Comparison of ENCODE assay signal across 13 cellular contexts in the genomic region with DNA sequence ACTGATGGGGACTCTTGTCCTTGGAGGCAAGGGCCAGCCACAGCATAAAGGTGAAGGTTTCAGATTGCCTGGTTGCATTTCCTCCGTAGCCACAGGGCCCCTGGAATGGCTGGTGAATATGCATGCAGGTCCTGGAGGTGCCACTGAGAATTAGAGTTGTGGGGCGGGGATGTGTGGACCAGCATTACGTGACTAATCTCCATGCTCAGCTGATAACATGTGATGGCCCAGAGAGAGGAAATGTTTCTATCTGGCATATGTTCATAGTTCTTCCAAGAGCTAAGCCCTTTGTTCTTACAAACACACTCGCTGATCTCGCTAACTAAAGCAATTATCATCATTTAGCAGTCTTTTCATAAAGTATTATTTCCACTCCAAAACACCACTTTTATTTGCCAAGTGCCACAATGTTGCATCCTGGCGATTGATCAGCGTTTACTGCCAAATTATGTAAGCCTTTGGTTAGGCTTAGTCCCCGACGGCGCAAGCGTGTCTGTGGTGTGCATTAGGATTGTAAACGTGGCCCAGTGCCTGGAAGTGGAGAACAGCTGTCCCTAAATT. TPM values are rescaled to one million over a fixed set of nuclear protein-coding genes. Genes with fewer than 3 reads are reported as not detected.
DNase-seq lines count a peak whose midpoint lies in the region; TF ChIP-seq lines count a peak whose summit lies in the region.
"Had no signal": no experiment of that assay in that cellular context is flagged by ENCODE, and none has a peak within 500 bp of the region (broad histone marks: within the 10 kb centered on the region; RNA-seq: fewer than 3 reads in every experiment).

No MANE protein-coding gene starts in this region.

- DNase-seq in COR-L47 (lab: John Stamatoyannopoulos, UW) (peak; percentile 92), NCI-H2081 (lab: John Stamatoyannopoulos, UW) (peak; percentile 36 to 81), endodermal cell (peak; percentile 86), NCI-H526 (lab: John Stamatoyannopoulos, UW) (no peak), neural progenitor cell (ENCODE audit: low spot score) (no peak), GM13976 (ENCODE audit: low spot score) (no peak)
- DNase-seq in activated T-cell treated with anti-CD3 and anti-CD28 coated beads, Interleukin-2, amount 50 U/mL, for 24 hours, result no peak
- DNase-seq: activated CD8-positive, alpha-beta memory T cell treated with anti-CD3 and anti-CD28 coated beads, Interleukin-2, amount 50 U/mL, for 48 hours; central memory CD4-positive, alpha-beta T cell had no signal

- H3K27ac Mint-ChIP-seq in endodermal cell (peak overlapping the region; percentile 44), neural progenitor cell (no peak overlapping the region)
- H3K27ac Mint-ChIP-seq in activated T-cell treated with anti-CD3 and anti-CD28 coated beads, Interleukin-2, amount 50 U/mL, for 24 hours, result no peak overlapping the region
- H3K27ac Mint-ChIP-seq: nephron had no signal

- no peaks in the 10 kb centered on the region for H3K79me2 ChIP-seq in neural progenitor cell (ENCODE audit: low read depth)

- no peak for TF ChIP-seq CTCF in endodermal cell (conservative IDR thresholded peaks at IDR 0.05)
- no peak for TF ChIP-seq CTCF in neural progenitor cell (IDR thresholded peaks at IDR 0.05)
- TF ChIP-seq CTCF in GM13976 (IDR thresholded peaks at IDR 0.05; ENCODE audit: borderline replicate concordance, control extremely low read depth, extremely low read depth, insufficient read depth, missing control alignments), result no peak

- H3K9ac ChIP-seq in endodermal cell (ENCODE audit: extremely low read depth, low read length, poor library complexity, severe bottlenecking), result no peak overlapping the region
- no peak overlapping the region for H3K9ac ChIP-seq in neural progenitor cell

- H3K4me1 ChIP-seq in endodermal cell (ENCODE audit: control insufficient read depth, insufficient read depth, low read length) (peaks cover 14% of the 10 kb centered on the region), neural progenitor cell (peaks cover 11% of the 10 kb centered on the region)

- no peak overlapping the region for H2AFZ ChIP-seq in neural progenitor cell (replicated peaks)

- H3K4me1 Mint-ChIP-seq in endodermal cell (peaks cover 58% of the 10 kb centered on the region), neural progenitor cell (peaks cover 21% of the 10 kb centered on the region)
- H3K4me1 Mint-ChIP-seq in activated T-cell treated with anti-CD3 and anti-CD28 coated beads, Interleukin-2, amount 50 U/mL, for 24 hours (ENCODE audit: low read depth), result no peaks in the 10 kb centered on the region

- no peak overlapping the region for H3K4me3 Mint-ChIP-seq in endodermal cell
- H3K4me3 Mint-ChIP-seq in activated T-cell treated with anti-CD3 and anti-CD28 coated beads, Interleukin-2, amount 50 U/mL, for 24 hours, result no peak overlapping the region
- no peak overlapping the region for H3K4me3 Mint-ChIP-seq in neural progenitor cell
- H3K4me3 Mint-ChIP-seq: nephron had no signal

- no peaks in the 10 kb centered on the region for H4K20me1 ChIP-seq in neural progenitor cell (ENCODE audit: low read depth)

- in situ Hi-C loops in GM13976 (cut with MboI; ENCODE audit: low sequenced_read_pairs, unreplicated experiment), result no loop called here

- H3F3A ChIP-seq in neural progenitor cell (ENCODE audit: low read depth), result no peaks in the 10 kb centered on the region

- no peaks in the 10 kb centered on the region for H3K36me3 ChIP-seq in endodermal cell (ENCODE audit: control insufficient read depth, insufficient read depth, low read length)
- H3K36me3 ChIP-seq in neural progenitor cell, result no peaks in the 10 kb centered on the region
- H3K36me3 ChIP-seq: thoracic aorta had no signal

- H3K9me3 Mint-ChIP-seq in endodermal cell, result no peaks in the 10 kb centered on the region
- H3K9me3 Mint-ChIP-seq in activated T-cell treated with anti-CD3 and anti-CD28 coated beads, Interleukin-2, amount 50 U/mL, for 24 hours, result no peaks in the 10 kb centered on the region
- H3K9me3 Mint-ChIP-seq in neural progenitor cell, result no peaks in the 10 kb centered on the region
- H3K9me3 Mint-ChIP-seq: nephron had no signal

- no peak overlapping the region for H3K4me2 ChIP-seq in neural progenitor cell

- no peaks in the 10 kb centered on the region for H3K9me3 ChIP-seq in endodermal cell (ENCODE audit: control insufficient read depth, low read length)
- H3K9me3 ChIP-seq in neural progenitor cell (ENCODE audit: low read depth), result no peaks in the 10 kb centered on the region
- H3K9me3 ChIP-seq: thoracic aorta had no signal

- H3K27me3 ChIP-seq in endodermal cell (ENCODE audit: control insufficient read depth, insufficient read depth, low read length, poor library complexity, severe bottlenecking), result no peaks in the 10 kb centered on the region
- no peaks in the 10 kb centered on the region for H3K27me3 ChIP-seq in layer of hippocampus (ENCODE audit: control insufficient read depth, insufficient read depth, low read length)
- H3K27me3 ChIP-seq in neural progenitor cell, result no peaks in the 10 kb centered on the region

- H3K27me3 Mint-ChIP-seq in endodermal cell (ENCODE audit: insufficient read depth), result no peaks in the 10 kb centered on the region
- H3K27me3 Mint-ChIP-seq in activated T-cell treated with anti-CD3 and anti-CD28 coated beads, Interleukin-2, amount 50 U/mL, for 24 hours, result peaks cover 32% of the 10 kb centered on the region
- no peaks in the 10 kb centered on the region for H3K27me3 Mint-ChIP-seq in neural progenitor cell (ENCODE audit: insufficient read depth, low read depth)

- H3K36me3 Mint-ChIP-seq in endodermal cell (ENCODE audit: low read depth), result peaks cover 2% of the 10 kb centered on the region
- no peaks in the 10 kb centered on the region for H3K36me3 Mint-ChIP-seq in activated T-cell treated with anti-CD3 and anti-CD28 coated beads, Interleukin-2, amount 50 U/mL, for 24 hours (ENCODE audit: low read depth)
- no peaks in the 10 kb centered on the region for H3K36me3 Mint-ChIP-seq in neural progenitor cell

- H3K27ac ChIP-seq in endodermal cell (ENCODE audit: low read depth, low read length) (no peak overlapping the region), layer of hippocampus (ENCODE audit: low read depth, low read length) (peak overlapping the region; percentile 14), neural progenitor cell (no peak overlapping the region)
- H3K27ac ChIP-seq: C4-2B, thoracic aorta had no signal

- no peak overlapping the region for H3K4me3 ChIP-seq in endodermal cell (ENCODE audit: low read length)
- H3K4me3 ChIP-seq in neural progenitor cell, result no peak overlapping the region
- H3K4me3 ChIP-seq: thoracic aorta had no signal

- 90% methylated on average over 10 to 12 of the region's 12 CpGs for WGBS in endodermal cell (ENCODE audit: insufficient coverage in 1 of 2, insufficient read length in 1 of 2), 2 experiments

RNA-seq across cellular contexts. Expression of a gene that starts 55.9 kb away (rescaled TPM):
- total RNA-seq in endodermal cell, result 10 to 100 TPM; 82.6 to 98.0 TPM
- polyA plus RNA-seq in endodermal cell (2013, experiment 1 of 2), result 15.1 TPM
- polyA plus RNA-seq in endodermal cell (2013, experiment 2 of 2), result 15.8 TPM
- 3.0 and 4.0 TPM in 2 replicates for total RNA-seq in neural progenitor cell (ENCODE audit: low replicate concordance)

Comparison
In these comparisons a context has a peak if more than half of its experiments do, and no peak if none do; other contexts are left out.
1. DNase-seq: peak in COR-L47 (single experiment), NCI-H2081 (2 of 2) and endodermal cell (single experiment); none in NCI-H526 (0 of 2), activated T-cell treated with anti-CD3 and anti-CD28 coated beads, Interleukin-2, amount 50 U/mL, for 24 hours (single experiment), neural progenitor cell (single experiment) and GM13976 (single experiment).
2. RNA of a gene that starts 55.9 kb away (total RNA-seq): 82.6 to 98.0 TPM in endodermal cell; 3.0 to 4.0 TPM in neural progenitor cell; every median in the first group is over 10 times any median in the second.